Comparison of ENCODE assay signal across 12 cellular contexts in the genomic region with DNA sequence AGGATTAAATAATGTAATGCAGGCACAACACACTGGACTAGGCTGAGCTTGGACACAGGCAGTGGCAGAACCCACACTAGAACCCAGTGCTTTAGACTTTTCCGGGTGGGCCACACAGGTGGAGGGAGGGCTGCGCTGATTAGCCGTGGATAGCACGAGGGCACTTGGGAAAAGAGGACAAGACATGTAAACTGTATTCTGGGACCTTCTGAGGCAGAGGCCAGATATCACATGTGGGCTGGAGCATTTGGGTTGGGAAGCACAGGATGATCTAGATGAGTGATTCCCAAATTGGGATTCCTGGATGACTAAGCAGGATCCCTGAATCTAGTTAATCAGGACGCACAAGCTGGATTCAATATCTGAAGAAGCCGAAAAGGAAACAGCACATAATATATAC. TPM values are rescaled to one million over a fixed set of nuclear protein-coding genes. Genes with fewer than 3 reads are reported as not detected.
A peak's percentile ranks its signal among the peaks of the same experiment; 100 is the strongest.
DNase-seq lines count a peak whose midpoint lies in the region; TF ChIP-seq lines count a peak whose summit lies in the region.
"Had no signal": no experiment of that assay in that cellular context is flagged by ENCODE, and none has a peak within 500 bp of the region (broad histone marks: within the 10 kb centered on the region; RNA-seq: fewer than 3 reads in every experiment).

No MANE protein-coding gene starts in this region.

- H3K79me1 ChIP-seq in mesenchymal stem cell (replicated peaks; ENCODE audit: low read length, poor library complexity, severe bottlenecking): no peaks in the 10 kb centered on the region

- no peaks in the 10 kb centered on the region for H3K9me3 Mint-ChIP-seq in activated CD4-positive, alpha-beta memory T cell treated with anti-CD3 and anti-CD28 coated beads, Interleukin-2, amount 10 ng/mL, durations not matched to agents 7 days and 5 days
- H3K9me3 Mint-ChIP-seq: naive thymus-derived CD4-positive, alpha-beta T cell had no signal

- peak overlapping the region; percentile 46 to 64 for H3K18ac ChIP-seq in mesenchymal stem cell (ENCODE audit: low read depth in 1 of 2, low read length in 2 of 2)

- H3K36me3 ChIP-seq in NT2/D1 (ENCODE audit: insufficient read depth, insufficient read length, low read length): peaks cover 47% of the 10 kb centered on the region
- H3K36me3 ChIP-seq in mesenchymal stem cell (ENCODE audit: control insufficient read depth in 1 of 2, insufficient read depth in 2 of 2, low read depth in 1 of 2, low read length in 2 of 2): peaks cover 13 to 52% of the 10 kb centered on the region in 2 experiments
- H3K36me3 ChIP-seq in thymus (ENCODE audit: control insufficient read depth, insufficient read depth): peaks cover 19% of the 10 kb centered on the region

- H3K9me3 ChIP-seq in NT2/D1 (ENCODE audit: insufficient read depth, low read length) (no peaks in the 10 kb centered on the region), mesenchymal stem cell (ENCODE audit: control insufficient read depth, low read length) (no peaks in the 10 kb centered on the region), thymus (ENCODE audit: control insufficient read depth) (no peaks in the 10 kb centered on the region)

- H3K27me3 Mint-ChIP-seq in activated CD4-positive, alpha-beta memory T cell treated with anti-CD3 and anti-CD28 coated beads, Interleukin-2, amount 10 ng/mL, durations not matched to agents 7 days and 5 days: no peaks in the 10 kb centered on the region
- H3K27me3 Mint-ChIP-seq: naive thymus-derived CD4-positive, alpha-beta T cell had no signal

- POLR2A ChIA-PET in activated CD4-positive, alpha-beta memory T cell treated with anti-CD3 and anti-CD28 coated beads, Interleukin-2, amount 10 ng/mL, durations not matched to agents 7 days and 5 days (lab: Charles Lee): no interaction called here

- TF ChIP-seq CTCF in coronary artery (IDR thresholded peaks at IDR 0.05): no peak

- no peak overlapping the region for H4K91ac ChIP-seq in mesenchymal stem cell (ENCODE audit: low read length)

- H3K36me3 Mint-ChIP-seq in activated CD4-positive, alpha-beta memory T cell treated with anti-CD3 and anti-CD28 coated beads, Interleukin-2, amount 10 ng/mL, durations not matched to agents 7 days and 5 days (ENCODE audit: low read depth): peaks cover 17% of the 10 kb centered on the region

- H3K4ac ChIP-seq in mesenchymal stem cell (ENCODE audit: low read depth in 1 of 2, low read length in 2 of 2): peak overlapping the region; percentile 40 to 46

- H2BK5ac ChIP-seq in mesenchymal stem cell (ENCODE audit: low read depth, low read length, poor library complexity, severe bottlenecking): peak overlapping the region; percentile 35

- CTCF ChIA-PET in activated CD4-positive, alpha-beta memory T cell treated with anti-CD3 and anti-CD28 coated beads, Interleukin-2, amount 10 ng/mL, durations not matched to agents 7 days and 5 days (lab: Charles Lee): no interaction called here

- H2BK12ac ChIP-seq in mesenchymal stem cell (ENCODE audit: low read length in 2 of 2): no peak overlapping the region

- H3K4me3 ChIP-seq in NT2/D1 (ENCODE audit: insufficient read length, low read depth): no peak overlapping the region
- peak overlapping the region; percentile 64 for H3K4me3 ChIP-seq in coronary artery
- H3K4me3 ChIP-seq in mesenchymal stem cell (ENCODE audit: insufficient read depth in 1 of 2, low read depth in 1 of 2, low read length in 2 of 2): peak overlapping the region in 1 of 2 experiments; percentile 68
- H3K4me3 ChIP-seq in thymus (ENCODE audit: low read length): no peak overlapping the region

- no peak overlapping the region for H4K8ac ChIP-seq in mesenchymal stem cell (ENCODE audit: low read length)

- H2BK15ac ChIP-seq in mesenchymal stem cell (ENCODE audit: low read depth, poor library complexity, severe bottlenecking): no peak overlapping the region

- H3K4me2 ChIP-seq in mesenchymal stem cell (ENCODE audit: low read length, poor library complexity, severe bottlenecking): peak overlapping the region; percentile 20

- H2BK120ac ChIP-seq in mesenchymal stem cell (ENCODE audit: low read depth, low read length): no peak overlapping the region

- no peak overlapping the region for H3K27ac Mint-ChIP-seq in activated CD4-positive, alpha-beta memory T cell treated with anti-CD3 and anti-CD28 coated beads, Interleukin-2, amount 10 ng/mL, durations not matched to agents 7 days and 5 days

- WGBS in mesenchymal stem cell: 84% methylated on average over 6 of the region's 6 CpGs
- WGBS in thymus: 96% methylated on average over 6 of the region's 6 CpGs

- H2AK5ac ChIP-seq in mesenchymal stem cell (ENCODE audit: low read length, severe bottlenecking): peak overlapping the region; percentile 53

- peak overlapping the region; percentile 6 for H3K9ac ChIP-seq in NT2/D1 (ENCODE audit: insufficient read length, low read depth)
- peak overlapping the region; percentile 80 for H3K9ac ChIP-seq in mesenchymal stem cell (ENCODE audit: low read length)

- DNase-seq in NT2/D1 (ENCODE audit: low read depth, low spot score) (no peak), coronary artery (ENCODE audit: low spot score) (peak; percentile 73), mesenchymal stem cell (no peak), globus pallidus (ENCODE audit: low spot score) (no peak), Kasumi-1 (lab: John Stamatoyannopoulos, UW) (no peak), islet precursor cell (no peak)
- DNase-seq in activated CD4-positive, alpha-beta memory T cell treated with anti-CD3 and anti-CD28 coated beads, Interleukin-2, amount 10 ng/mL, durations not matched to agents 7 days and 5 days: no peak
- DNase-seq: activated CD4-positive, alpha-beta T cell treated with anti-CD3 and anti-CD28 coated beads for 4 hours; foreskin melanocyte; naive thymus-derived CD4-positive, alpha-beta T cell; NCI-H187 treated with DMSO at 0.1 percent for 48 hours had no signal

- H3K27me3 ChIP-seq in NT2/D1 (ENCODE audit: insufficient read depth, insufficient read length) (no peaks in the 10 kb centered on the region), mesenchymal stem cell (ENCODE audit: control insufficient read depth in 1 of 2, insufficient read depth in 1 of 2, low read length in 2 of 2) (no peaks in the 10 kb centered on the region), thymus (ENCODE audit: control insufficient read depth, insufficient read depth) (no peaks in the 10 kb centered on the region)

- no peak overlapping the region for H3K14ac ChIP-seq in mesenchymal stem cell (ENCODE audit: low read length in 2 of 2)

- H3K4me1 Mint-ChIP-seq in activated CD4-positive, alpha-beta memory T cell treated with anti-CD3 and anti-CD28 coated beads, Interleukin-2, amount 10 ng/mL, durations not matched to agents 7 days and 5 days: peaks cover 13% of the 10 kb centered on the region

- no peak overlapping the region for H2AFZ ChIP-seq in mesenchymal stem cell (ENCODE audit: low read depth, low read length)

- H3K23ac ChIP-seq in mesenchymal stem cell (ENCODE audit: low read length in 2 of 2): no peak overlapping the region

- H3K4me3 Mint-ChIP-seq in activated CD4-positive, alpha-beta memory T cell treated with anti-CD3 and anti-CD28 coated beads, Interleukin-2, amount 10 ng/mL, durations not matched to agents 7 days and 5 days: no peak overlapping the region
- H3K4me3 Mint-ChIP-seq: naive thymus-derived CD4-positive, alpha-beta T cell had no signal

- peaks cover 28% of the 10 kb centered on the region for H3K4me1 ChIP-seq in NT2/D1 (ENCODE audit: insufficient read depth, insufficient read length)
- peaks cover 39% of the 10 kb centered on the region for H3K4me1 ChIP-seq in mesenchymal stem cell (ENCODE audit: control insufficient read depth, insufficient read depth, low read depth, low read length)
- peaks cover 10% of the 10 kb centered on the region for H3K4me1 ChIP-seq in thymus (ENCODE audit: control insufficient read depth, insufficient read depth, low read length)

- H3K27ac ChIP-seq in coronary artery: peak overlapping the region; percentile 97 to 99
- H3K27ac ChIP-seq in mesenchymal stem cell (ENCODE audit: low read length, poor library complexity, severe bottlenecking): peak overlapping the region; percentile 92
- peak overlapping the region; percentile 15 for H3K27ac ChIP-seq in thymus (ENCODE audit: low read depth)

RNA-seq across cellular contexts. Expression of gene A3GALT2, which starts 20.3 kb away (rescaled TPM):
- polyA plus RNA-seq in mesenchymal stem cell (2013, experiment 1 of 2): 0.04 TPM
- not detected for polyA plus RNA-seq in mesenchymal stem cell (2013, experiment 2 of 2)
- not detected for polyA plus RNA-seq in thymus
- total RNA-seq in activated CD4-positive, alpha-beta memory T cell treated with anti-CD3 and anti-CD28 coated beads, Interleukin-2, amount 10 ng/mL, durations not matched to agents 7 days and 5 days: not detected
- total RNA-seq: naive thymus-derived CD4-positive, alpha-beta T cell had no signal
- polyA plus RNA-seq: naive thymus-derived CD4-positive, alpha-beta T cell had no signal

Comparison
In these comparisons a context has a peak if more than half of its experiments do, and no peak if none do; other contexts are left out.
1. H3K27ac ChIP-seq: peak in every context shown above with its lines; median percentile 98 in coronary artery; 92 in mesenchymal stem cell; 15 in thymus.